Comparison of ENCODE assay signal across 9 cellular contexts in genomic region chr14:76962303-76962660, GRCh38.
DNase-seq lines count a peak whose midpoint lies in the region; ATAC-seq and TF ChIP-seq lines count a peak whose summit lies in the region.
"Had no signal": no experiment of that assay in that cellular context is flagged by ENCODE, and none has a peak within 500 bp of the region (broad histone marks: within the 10 kb centered on the region; RNA-seq: fewer than 3 reads in every experiment).

No MANE protein-coding gene starts in this region.

- no peaks in the 10 kb centered on the region for H3K36me3 Mint-ChIP-seq in natural killer cell treated with Interleukin-12 subunit alpha and Interleukin-12 subunit beta and Interleukin-15 and Interleukin-18, amount 100 ng/mL, for 72 hours

- peak overlapping the region; percentile 58 for H3K4me3 ChIP-seq in AG10803 (ENCODE audit: low read length)
- peak overlapping the region; percentile 52; the same call in 1 of the 2 replicates for H3K4me3 ChIP-seq in MM.1S (ENCODE audit: low read length)
- peak overlapping the region; percentile 16 for H3K4me3 ChIP-seq in ectodermal cell (ENCODE audit: insufficient read depth, low read depth, low read length)

- WGBS in ectodermal cell, 2 experiments: 82 to 94% methylated on average over 1 of the region's 1 CpG

- H3K27me3 ChIP-seq in MM.1S (replicated peaks; ENCODE audit: insufficient read depth, low read length): peaks cover 5% of the 10 kb centered on the region; the same call in 1 of the 2 replicates
- peaks cover 4% of the 10 kb centered on the region for H3K27me3 ChIP-seq in ectodermal cell (ENCODE audit: control insufficient read depth, insufficient read depth, low read length, poor library complexity, severe bottlenecking)

- H3K9me3 Mint-ChIP-seq in natural killer cell treated with Interleukin-12 subunit alpha and Interleukin-12 subunit beta and Interleukin-15 and Interleukin-18, amount 100 ng/mL, for 72 hours: no peaks in the 10 kb centered on the region

- intact Hi-C loops in posterior vena cava (cut with DNase I): loop anchor here in 1 of 2 donors (5.0 kb wide), 1 partner anchor 40 kb away; no protein-coding TSS in a partner anchor

- H3K9ac ChIP-seq in MM.1S (ENCODE audit: low read length): no peak overlapping the region; the same call in 1 of the 2 replicates

- DNase-seq in AG10803 (ENCODE audit: low read depth): no peak
- no peak for DNase-seq in MM.1S
- no peak for DNase-seq in natural killer cell treated with Interleukin-12 subunit alpha and Interleukin-12 subunit beta and Interleukin-15 and Interleukin-18, amount 100 ng/mL, for 72 hours (ENCODE audit: low spot score)
- no peak for DNase-seq in COLO668 (lab: John Stamatoyannopoulos, UW; ENCODE audit: unreplicated experiment)
- DNase-seq in posterior vena cava (ENCODE audit: low spot score): no peak
- DNase-seq: NCI-H82 had no signal

- ATAC-seq in natural killer cell treated with Interleukin-12 subunit alpha and Interleukin-12 subunit beta and Interleukin-15 and Interleukin-18, amount 100 ng/mL, for 72 hours: no peak
- ATAC-seq in GM18511 (IDR thresholded peaks at IDR 0.05; ENCODE audit: unreplicated experiment) (no peak), GM18870 (IDR thresholded peaks at IDR 0.05; ENCODE audit: unreplicated experiment) (no peak)

- H3K79me2 ChIP-seq in MM.1S (ENCODE audit: low read length): no peaks in the 10 kb centered on the region

- no peaks in the 10 kb centered on the region for H4K20me1 ChIP-seq in MM.1S (ENCODE audit: insufficient read depth, low read length)

- H2AFZ ChIP-seq in MM.1S (ENCODE audit: low read length): no peak overlapping the region

- H3K36me3 ChIP-seq in MM.1S (replicated peaks; ENCODE audit: insufficient read depth, low read length) (no peaks in the 10 kb centered on the region), ectodermal cell (ENCODE audit: control insufficient read depth, insufficient read depth, low read length) (no peaks in the 10 kb centered on the region)

- peak overlapping the region; percentile 75 for H3K4me3 Mint-ChIP-seq in natural killer cell treated with Interleukin-12 subunit alpha and Interleukin-12 subunit beta and Interleukin-15 and Interleukin-18, amount 100 ng/mL, for 72 hours

- peak overlapping the region; percentile 82 for H3K4me2 ChIP-seq in MM.1S (ENCODE audit: low read depth, low read length)

- H3F3A ChIP-seq in MM.1S (ENCODE audit: insufficient read depth, low read length): peaks cover 9% of the 10 kb centered on the region

- peak overlapping the region; percentile 57; the same call in 1 of the 2 replicates for H3K27ac ChIP-seq in MM.1S (ENCODE audit: low read length)
- H3K27ac ChIP-seq in ectodermal cell (ENCODE audit: insufficient read depth, low read depth, low read length, poor library complexity, severe bottlenecking): peak overlapping the region; percentile 44

- peaks cover 11 to 22% of the 10 kb centered on the region in 2 donors for H3K27me3 Mint-ChIP-seq in natural killer cell treated with Interleukin-12 subunit alpha and Interleukin-12 subunit beta and Interleukin-15 and Interleukin-18, amount 100 ng/mL, for 72 hours

- H3K9me3 ChIP-seq in MM.1S (replicated peaks; ENCODE audit: insufficient read depth, low read length) (no peaks in the 10 kb centered on the region), ectodermal cell (ENCODE audit: control insufficient read depth, low read length) (no peaks in the 10 kb centered on the region)

- H3K9me2 ChIP-seq in MM.1S (replicated peaks; ENCODE audit: insufficient read depth, low read length): no peaks in the 10 kb centered on the region

- H3K4me1 Mint-ChIP-seq in natural killer cell treated with Interleukin-12 subunit alpha and Interleukin-12 subunit beta and Interleukin-15 and Interleukin-18, amount 100 ng/mL, for 72 hours (ENCODE audit: low read depth in 2 of 2): peaks cover 76 to 78% of the 10 kb centered on the region in 2 donors

- peak overlapping the region; percentile 81 to 83 for H3K27ac Mint-ChIP-seq in natural killer cell treated with Interleukin-12 subunit alpha and Interleukin-12 subunit beta and Interleukin-15 and Interleukin-18, amount 100 ng/mL, for 72 hours

- H3K4me1 ChIP-seq in MM.1S (ENCODE audit: low read length) (peaks cover 6% of the 10 kb centered on the region), ectodermal cell (ENCODE audit: control insufficient read depth, insufficient read depth, low read length) (peaks cover 27% of the 10 kb centered on the region)

- TF ChIP-seq CTCF in AG10803 (conservative IDR thresholded peaks at IDR 0.05; ENCODE audit: low read length) (no peak), MM.1S (IDR thresholded peaks at IDR 0.05; ENCODE audit: low read length) (no peak)
